2 cellular contexts compared by ENCODE assay signal in the genomic region with DNA sequence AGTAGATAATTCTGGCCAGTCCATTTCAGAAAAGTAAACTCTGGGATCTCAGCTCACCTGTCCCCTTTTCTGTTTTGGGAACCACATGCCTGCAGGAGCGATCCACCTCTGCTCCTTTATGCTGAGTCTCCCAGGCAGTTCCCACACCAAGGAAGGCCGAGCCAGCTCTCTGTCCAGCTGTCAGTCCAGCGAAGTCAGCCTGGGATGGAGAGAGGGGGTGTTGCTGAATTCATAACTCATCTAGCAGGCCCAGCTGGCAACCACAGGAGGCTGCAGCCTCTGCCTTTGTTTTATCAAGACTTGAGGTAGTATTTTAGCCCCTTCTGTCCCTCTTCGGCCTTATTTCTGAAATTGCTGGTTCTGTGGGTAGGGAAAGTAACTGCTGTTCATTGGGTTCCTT.
TF ChIP-seq lines count a peak whose summit lies in the region.

No MANE protein-coding gene starts in this region.

TF ChIP-seq in IMR-90, 13 proteins besides CTCF, POLR2A, EP300 and RAD21:
- TF ChIP-seq, protein P1, sequence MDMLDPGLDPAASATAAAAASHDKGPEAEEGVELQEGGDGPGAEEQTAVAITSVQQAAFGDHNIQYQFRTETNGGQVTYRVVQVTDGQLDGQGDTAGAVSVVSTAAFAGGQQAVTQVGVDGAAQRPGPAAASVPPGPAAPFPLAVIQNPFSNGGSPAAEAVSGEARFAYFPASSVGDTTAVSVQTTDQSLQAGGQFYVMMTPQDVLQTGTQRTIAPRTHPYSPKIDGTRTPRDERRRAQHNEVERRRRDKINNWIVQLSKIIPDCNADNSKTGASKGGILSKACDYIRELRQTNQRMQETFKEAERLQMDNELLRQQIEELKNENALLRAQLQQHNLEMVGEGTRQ (IDR thresholded peaks at IDR 0.05; ENCODE audit: low read depth, low read length) = no peak
- TF ChIP-seq RFX5 (IDR thresholded peaks at IDR 0.05; ENCODE audit: low read depth, low read length) = no peak
- no peak for TF ChIP-seq BHLHE40 (IDR thresholded peaks at IDR 0.05; ENCODE audit: low read depth, low read length)
- TF ChIP-seq SMC3 (IDR thresholded peaks at IDR 0.05; ENCODE audit: low read depth, low read length) = no peak
- TF ChIP-seq MXI1 (IDR thresholded peaks at IDR 0.05; ENCODE audit: borderline replicate concordance, low read depth, low read length) = no peak
- no peak for TF ChIP-seq CHD1 (IDR thresholded peaks at IDR 0.05; ENCODE audit: low read depth, low read length)
- TF ChIP-seq CEBPB (IDR thresholded peaks at IDR 0.05; ENCODE audit: low read depth, low read length) = no peak
- no peak for TF ChIP-seq RCOR1 (IDR thresholded peaks at IDR 0.05; ENCODE audit: insufficient replicate concordance, low read length)
- TF ChIP-seq NFE2L2 (IDR thresholded peaks at IDR 0.05; ENCODE audit: low read depth, low read length) = no peak
- TF ChIP-seq MAZ (IDR thresholded peaks at IDR 0.05; ENCODE audit: borderline replicate concordance, low read depth, low read length) = no peak
- TF ChIP-seq MAFK (IDR thresholded peaks at IDR 0.05; ENCODE audit: low read depth, low read length) = no peak
- TF ChIP-seq, protein P2, sequence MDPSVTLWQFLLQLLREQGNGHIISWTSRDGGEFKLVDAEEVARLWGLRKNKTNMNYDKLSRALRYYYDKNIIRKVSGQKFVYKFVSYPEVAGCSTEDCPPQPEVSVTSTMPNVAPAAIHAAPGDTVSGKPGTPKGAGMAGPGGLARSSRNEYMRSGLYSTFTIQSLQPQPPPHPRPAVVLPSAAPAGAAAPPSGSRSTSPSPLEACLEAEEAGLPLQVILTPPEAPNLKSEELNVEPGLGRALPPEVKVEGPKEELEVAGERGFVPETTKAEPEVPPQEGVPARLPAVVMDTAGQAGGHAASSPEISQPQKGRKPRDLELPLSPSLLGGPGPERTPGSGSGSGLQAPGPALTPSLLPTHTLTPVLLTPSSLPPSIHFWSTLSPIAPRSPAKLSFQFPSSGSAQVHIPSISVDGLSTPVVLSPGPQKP (IDR thresholded peaks at IDR 0.05; ENCODE audit: borderline replicate concordance, low read depth, low read length) = no peak
- no peak for TF ChIP-seq FOS (IDR thresholded peaks at IDR 0.05; ENCODE audit: low read depth, low read length)

TF ChIP-seq in GM23338, 12 proteins besides CTCF, POLR2A, EP300 and RAD21:
- TF ChIP-seq ZNF331 (CRISPR knock-in tag; IDR thresholded peaks at IDR 0.05; ENCODE audit: low read depth) (no peak), POLR2AphosphoS5 (IDR thresholded peaks at IDR 0.05; ENCODE audit: low read depth) (no peak), STAT1 (IDR thresholded peaks at IDR 0.05; ENCODE audit: unreplicated experiment) (no peak), EZH2phosphoT487 (IDR thresholded peaks at IDR 0.05; ENCODE audit: unreplicated experiment) (no peak), ZNF114 (CRISPR knock-in tag; IDR thresholded peaks at IDR 0.05) (no peak), CREB1 (CRISPR knock-in tag; IDR thresholded peaks at IDR 0.05; ENCODE audit: low read depth) (no peak)
- TF ChIP-seq, protein P3, sequence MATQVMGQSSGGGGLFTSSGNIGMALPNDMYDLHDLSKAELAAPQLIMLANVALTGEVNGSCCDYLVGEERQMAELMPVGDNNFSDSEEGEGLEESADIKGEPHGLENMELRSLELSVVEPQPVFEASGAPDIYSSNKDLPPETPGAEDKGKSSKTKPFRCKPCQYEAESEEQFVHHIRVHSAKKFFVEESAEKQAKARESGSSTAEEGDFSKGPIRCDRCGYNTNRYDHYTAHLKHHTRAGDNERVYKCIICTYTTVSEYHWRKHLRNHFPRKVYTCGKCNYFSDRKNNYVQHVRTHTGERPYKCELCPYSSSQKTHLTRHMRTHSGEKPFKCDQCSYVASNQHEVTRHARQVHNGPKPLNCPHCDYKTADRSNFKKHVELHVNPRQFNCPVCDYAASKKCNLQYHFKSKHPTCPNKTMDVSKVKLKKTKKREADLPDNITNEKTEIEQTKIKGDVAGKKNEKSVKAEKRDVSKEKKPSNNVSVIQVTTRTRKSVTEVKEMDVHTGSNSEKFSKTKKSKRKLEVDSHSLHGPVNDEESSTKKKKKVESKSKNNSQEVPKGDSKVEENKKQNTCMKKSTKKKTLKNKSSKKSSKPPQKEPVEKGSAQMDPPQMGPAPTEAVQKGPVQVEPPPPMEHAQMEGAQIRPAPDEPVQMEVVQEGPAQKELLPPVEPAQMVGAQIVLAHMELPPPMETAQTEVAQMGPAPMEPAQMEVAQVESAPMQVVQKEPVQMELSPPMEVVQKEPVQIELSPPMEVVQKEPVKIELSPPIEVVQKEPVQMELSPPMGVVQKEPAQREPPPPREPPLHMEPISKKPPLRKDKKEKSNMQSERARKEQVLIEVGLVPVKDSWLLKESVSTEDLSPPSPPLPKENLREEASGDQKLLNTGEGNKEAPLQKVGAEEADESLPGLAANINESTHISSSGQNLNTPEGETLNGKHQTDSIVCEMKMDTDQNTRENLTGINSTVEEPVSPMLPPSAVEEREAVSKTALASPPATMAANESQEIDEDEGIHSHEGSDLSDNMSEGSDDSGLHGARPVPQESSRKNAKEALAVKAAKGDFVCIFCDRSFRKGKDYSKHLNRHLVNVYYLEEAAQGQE (IDR thresholded peaks at IDR 0.05; ENCODE audit: unreplicated experiment) = no peak
